In the genomic region with DNA sequence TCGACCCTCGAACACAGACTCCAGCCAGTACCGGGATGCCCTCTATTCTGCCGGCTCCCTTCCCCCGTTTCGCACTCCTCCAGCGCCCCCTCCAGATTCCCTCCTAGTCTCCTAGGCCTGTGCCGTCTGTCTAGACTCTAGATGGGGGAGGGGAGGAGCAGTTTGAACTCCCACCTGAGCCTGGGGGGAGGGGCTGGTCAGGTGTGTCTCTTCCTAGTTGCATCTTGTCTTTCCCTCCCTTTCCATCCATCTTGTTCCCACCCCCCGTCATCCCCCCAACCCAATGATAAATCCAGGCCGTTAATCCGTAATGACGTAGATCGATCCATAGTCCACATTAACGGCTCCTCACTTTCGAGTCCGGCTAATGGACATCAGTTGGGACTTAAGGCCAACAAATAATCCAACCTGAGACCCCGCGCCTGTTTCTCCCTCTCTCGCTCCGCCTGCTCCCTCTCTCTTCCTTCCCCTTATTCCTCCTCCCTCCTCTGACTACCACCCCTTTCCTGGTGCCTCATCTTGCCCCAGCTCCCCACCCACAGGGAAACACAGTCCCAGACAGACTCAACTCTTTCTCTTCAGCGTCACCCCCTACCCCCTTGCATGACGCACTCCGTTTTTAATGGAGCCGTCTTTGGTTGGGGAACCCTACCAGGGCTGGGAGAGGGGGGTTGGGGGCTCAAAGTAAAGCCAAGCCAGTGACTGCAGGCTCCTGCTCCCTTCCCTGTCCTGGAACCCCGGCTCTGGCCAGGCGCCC, we compare ENCODE assay signal across 8 cellular contexts. TPM values are rescaled to one million over a fixed set of nuclear protein-coding genes. Genes with fewer than 3 reads are reported as not detected.
DNase-seq lines count a peak whose midpoint lies in the region; ATAC-seq, FAIRE-seq and TF ChIP-seq lines count a peak whose summit lies in the region.

No MANE protein-coding gene starts in this region.

- no peak for TF ChIP-seq POLR2A in sigmoid colon (IDR thresholded peaks at IDR 0.05)

- H3K9me3 ChIP-seq in Panc1 (ENCODE audit: control insufficient read depth, insufficient read depth, low read depth, low read length): no peaks in the 10 kb centered on the region
- H3K9me3 ChIP-seq in fibroblast of lung (ENCODE audit: control insufficient read depth, insufficient read depth, low read depth, low read length): no peaks in the 10 kb centered on the region
- H3K9me3 ChIP-seq in sigmoid colon: no peaks in the 10 kb centered on the region

- TSS peak; percentile 24 for BruUV-seq in Panc1 (replicated peaks; lab: Mats Ljungman, UMichigan)

- no peaks in the 10 kb centered on the region for H3K27me3 ChIP-seq in Panc1 (ENCODE audit: control insufficient read depth, insufficient read depth, low read length)
- no peaks in the 10 kb centered on the region for H3K27me3 ChIP-seq in fibroblast of lung (ENCODE audit: control insufficient read depth, insufficient read depth, low read length)
- H3K27me3 ChIP-seq in sigmoid colon: peaks cover 0 to 11% (median 0%) of the 10 kb centered on the region in 3 donors

- peak; percentile 7 for ATAC-seq in Panc1
- no peak for ATAC-seq in HG02623 (IDR thresholded peaks at IDR 0.05; ENCODE audit: unreplicated experiment)

- peaks cover 55% of the 10 kb centered on the region for H3K4me1 ChIP-seq in Panc1 (ENCODE audit: control insufficient read depth, insufficient read depth, low read length)
- H3K4me1 ChIP-seq in fibroblast of lung (ENCODE audit: control insufficient read depth, extremely low read depth, insufficient read depth, low read length): peaks cover 4% of the 10 kb centered on the region
- H3K4me1 ChIP-seq in sigmoid colon: peaks cover 0 to 84% (median 72%) of the 10 kb centered on the region in 4 donors

- H4K20me1 ChIP-seq in fibroblast of lung (ENCODE audit: control insufficient read depth, extremely low read depth, insufficient read depth, low read length): no peaks in the 10 kb centered on the region

- H3K79me2 ChIP-seq in fibroblast of lung (ENCODE audit: control insufficient read depth, insufficient read depth, low read length): peaks cover 97% of the 10 kb centered on the region

- CTCF ChIA-PET in Panc1 (lab: Charles Lee): interaction anchor here (0.6 kb wide), 1 partner anchor 20 kb away, joined by 3 read pairs; no protein-coding TSS in a partner anchor

- H3K4me3 ChIP-seq in GM12864 (ENCODE audit: low read depth, low read length) (peak overlapping the region; percentile 43), Panc1 (ENCODE audit: low read depth in 2 of 2, low read length in 2 of 2) (peak overlapping the region; percentile 70 to 99), fibroblast of lung (replicated peaks in 1 of 4; ENCODE audit: control extremely low read depth in 1 of 4, insufficient read depth in 1 of 4, low read depth in 3 of 4, low read length in 4 of 4) (peak overlapping the region; percentile 83 to 93 (median 88)), sigmoid colon (peak overlapping the region; percentile 50 to 70 (median 60))

- peak overlapping the region; percentile 99 for H3K27ac ChIP-seq in Panc1 (ENCODE audit: low read length)
- H3K27ac ChIP-seq in fibroblast of lung (ENCODE audit: insufficient read depth, low read length): peak overlapping the region; percentile 92
- peak overlapping the region in 3 of 4 donors; percentile 76 to 99 (median 95) for H3K27ac ChIP-seq in sigmoid colon

- in situ Hi-C loops in Panc1 (cut with HindIII; ENCODE audit: low pct_unique_long_range_greater_than_20kb, low sequenced_read_pairs): no loop called here

- H3K9ac ChIP-seq in fibroblast of lung (ENCODE audit: insufficient read depth, low read length): peak overlapping the region; percentile 83

- DNase-seq in GM12864 (ENCODE audit: low read depth) (no peak), Panc1 (ENCODE audit: low read depth, low spot score) (no peak), fibroblast of lung (ENCODE audit: low read depth in 2 of 2) (peak in 1 of 2 donors; percentile 83), sigmoid colon (peak; percentile 75), SKM-1 (lab: John Stamatoyannopoulos, UW; ENCODE audit: unreplicated experiment) (no peak), activated gamma-delta T cell treated with Interleukin-2 at 50 U/mL for 16 hours (no peak), RCC 7860 (ENCODE audit: low spot score) (no peak)

- no peak for TF ChIP-seq EP300 in sigmoid colon (IDR thresholded peaks at IDR 0.05)

- H2AFZ ChIP-seq in fibroblast of lung (ENCODE audit: low read length): no peak overlapping the region

- no peak for TF ChIP-seq CTCF in GM12864 (IDR thresholded peaks at IDR 0.05; ENCODE audit: low read depth, low read length, missing control alignments)
- TF ChIP-seq CTCF in Panc1 (IDR thresholded peaks at IDR 0.05): peak; percentile 41
- TF ChIP-seq CTCF in fibroblast of lung (conservative IDR thresholded peaks at IDR 0.05 in 1 of 2, IDR thresholded peaks at IDR 0.05 in 1 of 2; ENCODE audit: low read depth in 1 of 2, low read length in 2 of 2): no peak
- no peak for TF ChIP-seq CTCF in sigmoid colon (IDR thresholded peaks at IDR 0.05)

- peak overlapping the region; percentile 95 for H3K4me2 ChIP-seq in fibroblast of lung (ENCODE audit: extremely low read depth, insufficient read depth, low read length)

- POLR2A ChIA-PET in Panc1 (lab: Charles Lee): interaction anchor here (0.6 to 1.0 kb wide), 4 partner anchors 8 to 56 kb away, joined by 3 to 13 read pairs (median 4); a partner anchor contains a TSS

- 31 to 71% methylated on average over 26 of the region's 26 CpGs for WGBS in sigmoid colon, 2 donors

- H3K36me3 ChIP-seq in Panc1 (ENCODE audit: control insufficient read depth, insufficient read depth, low read length): no peaks in the 10 kb centered on the region; the same call in 1 of the 2 replicates
- H3K36me3 ChIP-seq in fibroblast of lung (ENCODE audit: control insufficient read depth, insufficient read depth, low read length): peaks cover 3% of the 10 kb centered on the region
- H3K36me3 ChIP-seq in sigmoid colon: no peaks in the 10 kb centered on the region

- intact Hi-C loops in Panc1 (cut with micrococcal nuclease; ENCODE audit: unreplicated experiment): no loop called here
- intact Hi-C loops in sigmoid colon (cut with DNase I): loop anchor here (1.0 kb wide), 1 partner anchor 261 kb away; no protein-coding TSS in a partner anchor

- FAIRE-seq in RCC 7860 (lab: Jason Lieb, UNC): no peak

RNA-seq across cellular contexts. Expression of a gene that starts 3.3 kb away (rescaled TPM):
- total RNA-seq in Panc1 (2021; ENCODE audit: unreplicated experiment) (67.2 TPM), fibroblast of lung (1.0 and 2.1 TPM in 2 replicates), sigmoid colon (1 to 10 TPM; 1.5 to 2.5 (median 2.1) TPM)
- 64.4 TPM for polyA plus RNA-seq in Panc1 (2012; ENCODE audit: insufficient read length)
- polyA plus RNA-seq in fibroblast of lung (9.4 and 17.2 TPM in 2 replicates), sigmoid colon (10 to 100 TPM in 1 of 3 donors, 1 to 10 TPM in 2; 3.2 to 13.9 (median 4.2) TPM)
- polyA plus RNA-seq in fibroblast of lung (2012): 24.6 and 41.8 TPM in 2 replicates
- 3.8 and 5.5 TPM in 2 replicates for polyA minus RNA-seq in fibroblast of lung (ENCODE audit: low replicate concordance)

RNA-seq across cellular contexts. Expression of a gene that starts 6.9 kb away (rescaled TPM):
- total RNA-seq in Panc1 (2021; ENCODE audit: unreplicated experiment) (127 TPM), fibroblast of lung (15.7 and 28.6 TPM in 2 replicates), sigmoid colon (10 to 100 TPM; 25.3 to 64.3 (median 30.1) TPM)
- 113 TPM for polyA plus RNA-seq in Panc1 (2012; ENCODE audit: insufficient read length)
- polyA plus RNA-seq in fibroblast of lung (15.7 and 19.5 TPM in 2 replicates), sigmoid colon (10 to 100 TPM in 2 of 3 donors, 1 to 10 TPM in 1; 6.2 to 16.7 (median 10.2) TPM)
- polyA plus RNA-seq in fibroblast of lung (2012): 20.9 and 25.3 TPM in 2 replicates
- polyA minus RNA-seq in fibroblast of lung (ENCODE audit: low replicate concordance): 3.5 and 4.9 TPM in 2 replicates

RNA-seq across cellular contexts. Expression of a gene that starts 7.9 kb away (rescaled TPM):
- 196 TPM for total RNA-seq in Panc1 (2021; ENCODE audit: unreplicated experiment)
- 167 TPM for polyA plus RNA-seq in Panc1 (2012; ENCODE audit: insufficient read length)
- total RNA-seq in fibroblast of lung: 10.5 and 16.2 TPM in 2 replicates
- polyA plus RNA-seq in fibroblast of lung: 28.9 and 42.1 TPM in 2 replicates
- 36.4 and 58.8 TPM in 2 replicates for polyA plus RNA-seq in fibroblast of lung (2012)
- polyA minus RNA-seq in fibroblast of lung (ENCODE audit: low replicate concordance): 33.2 and 59.3 TPM in 2 replicates
- total RNA-seq in sigmoid colon: 10 to 100 TPM in 3 of 4 donors, 1 to 10 TPM in 1; 6.7 to 10.5 (median 10.3) TPM
- polyA plus RNA-seq in sigmoid colon: 10 to 100 TPM in 2 of 3 donors, 1 to 10 TPM in 1; 6.0 to 28.5 (median 10.2) TPM

RNA-seq across cellular contexts. Expression of a gene that starts 13.9 kb away (rescaled TPM):
- total RNA-seq in Panc1 (2021; ENCODE audit: unreplicated experiment) (44.0 TPM), fibroblast of lung (6.4 and 7.4 TPM in 2 replicates), sigmoid colon (1 to 10 TPM; 1.1 to 6.6 (median 3.4) TPM)
- polyA plus RNA-seq in Panc1 (2012; ENCODE audit: insufficient read length): 36.5 TPM
- polyA plus RNA-seq in fibroblast of lung (11.8 and 12.7 TPM in 2 replicates), sigmoid colon (10 to 100 TPM; 21.3 to 67.3 (median 43.0) TPM)
- 14.5 and 15.9 TPM in 2 replicates for polyA plus RNA-seq in fibroblast of lung (2012)
- 2.6 and 3.3 TPM in 2 replicates for polyA minus RNA-seq in fibroblast of lung (ENCODE audit: low replicate concordance)

RNA-seq across cellular contexts. Expression of a gene that starts 18.2 kb away (rescaled TPM):
- total RNA-seq in Panc1 (2021; ENCODE audit: unreplicated experiment): 45.9 TPM
- polyA plus RNA-seq in Panc1 (2012; ENCODE audit: insufficient read length): 47.8 TPM
- 0.33 and 0.51 TPM in 2 replicates for total RNA-seq in fibroblast of lung
- polyA plus RNA-seq in fibroblast of lung: 1.4 and 2.0 TPM in 2 replicates
- 2.0 and 2.4 TPM in 2 replicates for polyA plus RNA-seq in fibroblast of lung (2012)
- polyA minus RNA-seq in fibroblast of lung (ENCODE audit: low replicate concordance): 0.90 and 0.93 TPM in 2 replicates
- total RNA-seq in sigmoid colon: under 1 TPM in 1 of 4 donors, not detected in 3; 0.68 TPM
- 1 to 10 TPM; 2.1 to 3.4 (median 2.4) TPM for polyA plus RNA-seq in sigmoid colon

Comparison
In these comparisons a context has a peak if more than half of its experiments do, and no peak if none do; other contexts are left out.
1. RNA of a gene that starts 3.3 kb away (total RNA-seq): 67.2 TPM in Panc1 (single experiment); 1.5 to 2.5 TPM in sigmoid colon and 1.0 to 2.1 TPM in fibroblast of lung; every median in the first group is over 10 times any median in the second.
2. RNA of a gene that starts 7.9 kb away (total RNA-seq): 196 TPM in Panc1 (single experiment); 10.5 to 16.2 TPM in fibroblast of lung and 6.7 to 10.5 TPM in sigmoid colon; every median in the first group is over 10 times any median in the second.
3. Peak in every context shown above with its lines, with median percentiles within 50 percentile points of each other: H3K4me3 ChIP-seq and H3K27ac ChIP-seq.